ENCODE assay signal across 18 cellular contexts in genomic region chr15:69158201-69158842, GRCh38. TPM values are rescaled to one million over a fixed set of nuclear protein-coding genes. Genes with fewer than 3 reads are reported as not detected.
DNase-seq lines count a peak whose midpoint lies in the region; ATAC-seq and TF ChIP-seq lines count a peak whose summit lies in the region.
"Had no signal": no experiment of that assay in that cellular context is flagged by ENCODE, and none has a peak within 500 bp of the region (broad histone marks: within the 10 kb centered on the region; RNA-seq: fewer than 3 reads in every experiment).

No MANE protein-coding gene starts in this region.

- H3K4me1 Mint-ChIP-seq in activated naive CD4-positive, alpha-beta T cell treated with anti-CD3 and anti-CD28 coated beads, Interleukin-2, amount 10 ng/mL, durations not matched to agents 7 days and 5 days = peaks cover 12% of the 10 kb centered on the region
- peaks cover 18% of the 10 kb centered on the region for H3K4me1 Mint-ChIP-seq in neural crest cell
- peaks cover 12% of the 10 kb centered on the region for H3K4me1 Mint-ChIP-seq in activated CD4-positive, alpha-beta T cell treated with anti-CD3 and anti-CD28 coated beads for 36 hours

- no peaks in the 10 kb centered on the region for H3K9me3 ChIP-seq in WERI-Rb-1 (ENCODE audit: severe bottlenecking)
- H3K9me3 ChIP-seq: BE2C had no signal

- H3K27me3 Mint-ChIP-seq in activated naive CD4-positive, alpha-beta T cell treated with anti-CD3 and anti-CD28 coated beads, Interleukin-2, amount 10 ng/mL, durations not matched to agents 7 days and 5 days = peaks cover 50% of the 10 kb centered on the region
- H3K27me3 Mint-ChIP-seq in neural crest cell (ENCODE audit: low read depth) = no peaks in the 10 kb centered on the region
- peaks cover 7% of the 10 kb centered on the region for H3K27me3 Mint-ChIP-seq in activated CD4-positive, alpha-beta T cell treated with anti-CD3 and anti-CD28 coated beads for 36 hours

- no peaks in the 10 kb centered on the region for H3K9me3 Mint-ChIP-seq in activated naive CD4-positive, alpha-beta T cell treated with anti-CD3 and anti-CD28 coated beads, Interleukin-2, amount 10 ng/mL, durations not matched to agents 7 days and 5 days
- no peaks in the 10 kb centered on the region for H3K9me3 Mint-ChIP-seq in neural crest cell
- H3K9me3 Mint-ChIP-seq in activated CD4-positive, alpha-beta T cell treated with anti-CD3 and anti-CD28 coated beads for 36 hours (ENCODE audit: low read depth) = no peaks in the 10 kb centered on the region

- ATAC-seq in activated CD4-positive, alpha-beta T cell treated with anti-CD3 and anti-CD28 coated beads for 36 hours = no peak

- peak overlapping the region; percentile 8 for H3K4me3 Mint-ChIP-seq in activated naive CD4-positive, alpha-beta T cell treated with anti-CD3 and anti-CD28 coated beads, Interleukin-2, amount 10 ng/mL, durations not matched to agents 7 days and 5 days
- H3K4me3 Mint-ChIP-seq in neural crest cell = peak overlapping the region; percentile 16
- no peak overlapping the region for H3K4me3 Mint-ChIP-seq in activated CD4-positive, alpha-beta T cell treated with anti-CD3 and anti-CD28 coated beads for 36 hours

- H3K27ac Mint-ChIP-seq in activated naive CD4-positive, alpha-beta T cell treated with anti-CD3 and anti-CD28 coated beads, Interleukin-2, amount 10 ng/mL, durations not matched to agents 7 days and 5 days = no peak overlapping the region
- H3K27ac Mint-ChIP-seq in neural crest cell (ENCODE audit: unreplicated experiment) = no peak overlapping the region
- no peak overlapping the region for H3K27ac Mint-ChIP-seq in activated CD4-positive, alpha-beta T cell treated with anti-CD3 and anti-CD28 coated beads for 36 hours

- H3K27me3 ChIP-seq in WERI-Rb-1 (ENCODE audit: insufficient read depth, low read depth, severe bottlenecking) = no peaks in the 10 kb centered on the region
- H3K27me3 ChIP-seq: BE2C had no signal

- TF ChIP-seq POLR2A in erythroblast (IDR thresholded peaks at IDR 0.05; ENCODE audit: low read length) = no peak

- no peak for DNase-seq in activated naive CD4-positive, alpha-beta T cell treated with anti-CD3 and anti-CD28 coated beads, Interleukin-2, amount 10 ng/mL, durations not matched to agents 7 days and 5 days
- no peak for DNase-seq in activated naive CD4-positive, alpha-beta T cell treated with anti-CD3 and anti-CD28 coated beads, Interleukin-2, amount 50 U/mL, for 16 hours
- DNase-seq in WERI-Rb-1 (no peak), erythroblast (lab: John Stamatoyannopoulos, UW) (peak; percentile 49 to 76), neural crest cell (ENCODE audit: low read depth, low spot score) (no peak), DMS153 treated with DMSO at 0.1 percent for 48 hours (lab: John Stamatoyannopoulos, UW; ENCODE audit: unreplicated experiment) (no peak)
- DNase-seq in activated CD4-positive, alpha-beta T cell treated with anti-CD3 and anti-CD28 coated beads for 36 hours = no peak
- no peak for DNase-seq in effector CD8-positive, alpha-beta T cell (lab: John Stamatoyannopoulos, UW)
- DNase-seq: 8988T; BE2C; CD4-positive, alpha-beta memory T cell; DMS79; KG1; NCI-H187; NCI-H2107; NCI-H510A; NCI-H774; SHP77 had no signal

- no peak overlapping the region for H3K4me3 ChIP-seq in WERI-Rb-1 (ENCODE audit: low read depth, low read length)

- no peak for TF ChIP-seq CTCF in WERI-Rb-1 (IDR thresholded peaks at IDR 0.05; ENCODE audit: low read depth, low read length)
- no peak for TF ChIP-seq CTCF in neural crest cell (conservative IDR thresholded peaks at IDR 0.05)

- no peaks in the 10 kb centered on the region for H3K36me3 Mint-ChIP-seq in activated naive CD4-positive, alpha-beta T cell treated with anti-CD3 and anti-CD28 coated beads, Interleukin-2, amount 10 ng/mL, durations not matched to agents 7 days and 5 days
- no peaks in the 10 kb centered on the region for H3K36me3 Mint-ChIP-seq in neural crest cell (ENCODE audit: low read depth)
- H3K36me3 Mint-ChIP-seq in activated CD4-positive, alpha-beta T cell treated with anti-CD3 and anti-CD28 coated beads for 36 hours (ENCODE audit: low read depth) = no peaks in the 10 kb centered on the region

- POLR2A ChIA-PET in activated CD4-positive, alpha-beta T cell treated with anti-CD3 and anti-CD28 coated beads for 36 hours (lab: Charles Lee) = no interaction called here

- CTCF ChIA-PET in activated naive CD4-positive, alpha-beta T cell treated with anti-CD3 and anti-CD28 coated beads, Interleukin-2, amount 10 ng/mL, durations not matched to agents 7 days and 5 days (lab: Charles Lee) = no interaction called here
- CTCF ChIA-PET in activated CD4-positive, alpha-beta T cell treated with anti-CD3 and anti-CD28 coated beads for 36 hours (lab: Charles Lee) = interaction anchor here (0.7 kb wide), 1 partner anchor 304 kb away, joined by 4 read pairs; no protein-coding TSS in a partner anchor

- intact Hi-C loops in activated CD4-positive, alpha-beta T cell treated with anti-CD3 and anti-CD28 coated beads for 36 hours (cut with DNase I, micrococcal nuclease) = no loop called here

- H3K36me3 ChIP-seq in WERI-Rb-1 = no peaks in the 10 kb centered on the region; the same call in 1 of the 2 replicates
- H3K36me3 ChIP-seq: BE2C had no signal

- peak overlapping the region; percentile 92 for H3K27ac ChIP-seq in WERI-Rb-1

RNA-seq across cellular contexts. Expression of gene GLCE, which starts 2.1 kb away (rescaled TPM):
- total RNA-seq in neural crest cell = 16.1 and 17.8 TPM in 2 replicates
- 1 to 10 TPM; 3.6 to 4.2 TPM for total RNA-seq in activated CD4-positive, alpha-beta T cell treated with anti-CD3 and anti-CD28 coated beads for 36 hours

Comparison
In these comparisons a context has a peak if more than half of its experiments do, and no peak if none do; other contexts are left out.
1. DNase-seq: peak in erythroblast (2 of 2); none in activated naive CD4-positive, alpha-beta T cell treated with anti-CD3 and anti-CD28 coated beads, Interleukin-2, amount 10 ng/mL, durations not matched to agents 7 days and 5 days (single experiment), activated naive CD4-positive, alpha-beta T cell treated with anti-CD3 and anti-CD28 coated beads, Interleukin-2, amount 50 U/mL, for 16 hours (single experiment), WERI-Rb-1 (single experiment), neural crest cell (single experiment), activated CD4-positive, alpha-beta T cell treated with anti-CD3 and anti-CD28 coated beads for 36 hours (single experiment), effector CD8-positive, alpha-beta T cell (single experiment) and DMS153 treated with DMSO at 0.1 percent for 48 hours (single experiment).